22 cellular contexts compared by ENCODE assay signal in genomic region chr9:91911681-91912080, GRCh38. TPM values are rescaled to one million over a fixed set of nuclear protein-coding genes. Genes with fewer than 3 reads are reported as not detected.
DNase-seq lines count a peak whose midpoint lies in the region; ATAC-seq, FAIRE-seq and TF ChIP-seq lines count a peak whose summit lies in the region.
"Had no signal": no experiment of that assay in that cellular context is flagged by ENCODE, and none has a peak within 500 bp of the region (broad histone marks: within the 10 kb centered on the region; RNA-seq: fewer than 3 reads in every experiment).

No MANE protein-coding gene starts in this region.

- no peaks in the 10 kb centered on the region for H4K20me1 ChIP-seq in BLaER1 treated with 17β-estradiol and CSF1 and Interleukin-3, amounts not matched to agents 10 nM and 100 nM
- H4K20me1 ChIP-seq in keratinocyte (ENCODE audit: control insufficient read depth, extremely low read depth, insufficient read depth, low read length): no peaks in the 10 kb centered on the region

- DNase-seq in keratinocyte (ENCODE audit: low read depth, low spot score) (no peak), frontal cortex (ENCODE audit: low spot score in 2 of 2) (no peak)
- no peak for DNase-seq in activated CD4-positive, alpha-beta T cell treated with anti-CD3 and anti-CD28 coated beads, Interleukin-2, amount 10 ng/mL, durations not matched to agents 7 days and 5 days
- DNase-seq: 8988T; C1 segment of cervical spinal cord; CD4-positive, CD25-positive, alpha-beta regulatory T cell; CD8-positive, alpha-beta memory T cell; COR-L47; DMS 273 treated with DMSO at 0.1 percent for 48 hours; DMS53; DND-41; EL; GOT3; H7; HFFc6 had no signal

- no peak overlapping the region for H2AFZ ChIP-seq in keratinocyte (ENCODE audit: control insufficient read depth, low read length)

- no peak overlapping the region for H3K4me3 ChIP-seq in BLaER1 treated with 17β-estradiol and CSF1 and Interleukin-3, amounts not matched to agents 10 nM and 100 nM
- H3K4me3 ChIP-seq in keratinocyte (ENCODE audit: control insufficient read depth in 2 of 3, extremely low read depth in 1 of 3, insufficient read depth in 2 of 3, low read depth in 1 of 3, low read length in 3 of 3): no peak overlapping the region

- H3K27ac ChIP-seq in BLaER1 treated with 17β-estradiol and CSF1 and Interleukin-3, amounts not matched to agents 10 nM and 100 nM: no peak overlapping the region
- H3K27ac ChIP-seq in VCaP (peak overlapping the region; percentile 59), keratinocyte (ENCODE audit: control insufficient read depth, insufficient read depth, low read length) (no peak overlapping the region)
- H3K27ac ChIP-seq: HL-60 had no signal

- peaks cover 0 to 13% (median 0%) of the 10 kb centered on the region in 11 experiments; a peak in 2 of 22 replicates for H3K27me3 ChIP-seq in BLaER1 treated with 17β-estradiol and CSF1 and Interleukin-3, amounts not matched to agents 10 nM and 100 nM
- no peaks in the 10 kb centered on the region for H3K27me3 ChIP-seq in keratinocyte (ENCODE audit: control insufficient read depth, extremely low read depth, insufficient read depth, low read length)

- no peak overlapping the region for H3K4me3 Mint-ChIP-seq in activated CD4-positive, alpha-beta T cell treated with anti-CD3 and anti-CD28 coated beads, Interleukin-2, amount 10 ng/mL, durations not matched to agents 7 days and 5 days
- H3K4me3 Mint-ChIP-seq: CD4-positive, CD25-positive, alpha-beta regulatory T cell; CD8-positive, alpha-beta memory T cell; HFFc6 had no signal

- dilution Hi-C loops in keratinocyte (cut with MboI; ENCODE audit: extremely low pct_ligation_motif_present, low sequenced_read_pairs): loop anchor here (5.0 kb wide), 1 partner anchor 51 kb away; no protein-coding TSS in a partner anchor

- CTCF ChIA-PET in activated CD4-positive, alpha-beta T cell treated with anti-CD3 and anti-CD28 coated beads, Interleukin-2, amount 10 ng/mL, durations not matched to agents 7 days and 5 days (lab: Charles Lee): interaction anchor here (0.7 kb wide), 1 partner anchor 38 kb away, joined by 3 read pairs; the partner anchor contains the start of gene ROR2

- no peak overlapping the region for H3K27ac Mint-ChIP-seq in activated CD4-positive, alpha-beta T cell treated with anti-CD3 and anti-CD28 coated beads, Interleukin-2, amount 10 ng/mL, durations not matched to agents 7 days and 5 days
- H3K27ac Mint-ChIP-seq: CD4-positive, CD25-positive, alpha-beta regulatory T cell; HFFc6 had no signal

- H3K9me3 Mint-ChIP-seq in activated CD4-positive, alpha-beta T cell treated with anti-CD3 and anti-CD28 coated beads, Interleukin-2, amount 10 ng/mL, durations not matched to agents 7 days and 5 days: no peaks in the 10 kb centered on the region
- H3K9me3 Mint-ChIP-seq: CD4-positive, CD25-positive, alpha-beta regulatory T cell; CD8-positive, alpha-beta memory T cell; HFFc6 had no signal

- H3K9me3 ChIP-seq in BLaER1 treated with 17β-estradiol and CSF1 and Interleukin-3, amounts not matched to agents 10 nM and 100 nM (replicated peaks in 1 of 11): peaks cover 0 to 16% (median 10%) of the 10 kb centered on the region in 11 experiments; a peak in 12 of 22 replicates
- no peaks in the 10 kb centered on the region for H3K9me3 ChIP-seq in keratinocyte (ENCODE audit: control insufficient read depth, low read depth, low read length)

- ATAC-seq in GM19035 (IDR thresholded peaks at IDR 0.05; ENCODE audit: unreplicated experiment) (no peak), GM21529 (IDR thresholded peaks at IDR 0.05; ENCODE audit: unreplicated experiment) (no peak)
- ATAC-seq: HCT116 had no signal

- no peak overlapping the region for H3K9ac ChIP-seq in BLaER1 treated with 17β-estradiol and CSF1 and Interleukin-3, amounts not matched to agents 10 nM and 100 nM
- H3K9ac ChIP-seq in keratinocyte (ENCODE audit: control insufficient read depth, extremely low read depth, insufficient read depth, low read length): no peak overlapping the region

- peak overlapping the region in 9 of 11 experiments; percentile 28 to 52 (median 36); a peak in 16 of 22 replicates for H3K4me2 ChIP-seq in BLaER1 treated with 17β-estradiol and CSF1 and Interleukin-3, amounts not matched to agents 10 nM and 100 nM
- H3K4me2 ChIP-seq in keratinocyte (ENCODE audit: control insufficient read depth, extremely low read depth, insufficient read depth, low read depth, low read length): no peak overlapping the region

- POLR2A ChIA-PET in activated CD4-positive, alpha-beta T cell treated with anti-CD3 and anti-CD28 coated beads, Interleukin-2, amount 10 ng/mL, durations not matched to agents 7 days and 5 days (lab: Charles Lee): no interaction called here

- H3K9me1 ChIP-seq in keratinocyte (ENCODE audit: control insufficient read depth, extremely low read depth, insufficient read depth, low read length): no peaks in the 10 kb centered on the region

- H3K36me3 Mint-ChIP-seq in activated CD4-positive, alpha-beta T cell treated with anti-CD3 and anti-CD28 coated beads, Interleukin-2, amount 10 ng/mL, durations not matched to agents 7 days and 5 days (ENCODE audit: low read depth): no peaks in the 10 kb centered on the region
- H3K36me3 Mint-ChIP-seq: CD4-positive, CD25-positive, alpha-beta regulatory T cell; CD8-positive, alpha-beta memory T cell had no signal

- H3K36me3 ChIP-seq in BLaER1 treated with 17β-estradiol and CSF1 and Interleukin-3, amounts not matched to agents 10 nM and 100 nM: no peaks in the 10 kb centered on the region
- H3K36me3 ChIP-seq in keratinocyte (ENCODE audit: control insufficient read depth in 2 of 2, extremely low read depth in 1 of 2, insufficient read depth in 2 of 2, low read length in 2 of 2): no peaks in the 10 kb centered on the region

- H3K27me3 Mint-ChIP-seq in activated CD4-positive, alpha-beta T cell treated with anti-CD3 and anti-CD28 coated beads, Interleukin-2, amount 10 ng/mL, durations not matched to agents 7 days and 5 days: peaks cover 7% of the 10 kb centered on the region
- H3K27me3 Mint-ChIP-seq: CD4-positive, CD25-positive, alpha-beta regulatory T cell had no signal

- peaks cover 35 to 52% (median 45%) of the 10 kb centered on the region in 10 experiments for H3K4me1 ChIP-seq in BLaER1 treated with 17β-estradiol and CSF1 and Interleukin-3, amounts not matched to agents 10 nM and 100 nM
- H3K4me1 ChIP-seq in keratinocyte (ENCODE audit: control insufficient read depth, extremely low read depth, insufficient read depth, low read length): no peaks in the 10 kb centered on the region

- no peak for TF ChIP-seq CTCF in VCaP (conservative IDR thresholded peaks at IDR 0.05)
- TF ChIP-seq CTCF in keratinocyte (optimal IDR thresholded peaks at IDR 0.05 in 1 of 3, IDR thresholded peaks at IDR 0.05 in 1 of 3, conservative IDR thresholded peaks at IDR 0.05 in 1 of 3; ENCODE audit: extremely low read depth in 1 of 3, insufficient read depth in 2 of 3, low read length in 3 of 3): no peak

- no peaks in the 10 kb centered on the region for H3K79me2 ChIP-seq in keratinocyte (ENCODE audit: control insufficient read depth, insufficient read depth, low read length)

- peaks cover 19% of the 10 kb centered on the region for H3K4me1 Mint-ChIP-seq in activated CD4-positive, alpha-beta T cell treated with anti-CD3 and anti-CD28 coated beads, Interleukin-2, amount 10 ng/mL, durations not matched to agents 7 days and 5 days

- peak; percentile 51 for FAIRE-seq in keratinocyte (lab: Jason Lieb, UNC)
- FAIRE-seq in frontal cortex (lab: Jason Lieb, UNC): no peak
- FAIRE-seq: GM12891 had no signal

RNA-seq across cellular contexts. Expression of gene ROR2, which starts 38.3 kb away (rescaled TPM):
- 0.22 to 0.48 TPM (median 0.40 TPM) in 3 replicates for polyA plus RNA-seq in keratinocyte
- polyA plus RNA-seq in keratinocyte (2011; ENCODE audit: low read depth): 0.25 TPM
- 0.16 and 0.21 TPM in 2 replicates for polyA plus RNA-seq in keratinocyte (2011; cell fraction: cytosol; rRNA removed)
- polyA plus RNA-seq in keratinocyte (2011; cell fraction: nucleus; rRNA removed): 0.43 and 0.56 TPM in 2 replicates
- polyA plus RNA-seq in keratinocyte (2012; ENCODE audit: low replicate concordance): 0.28 and 0.47 TPM in 2 replicates
- 0.48 to 1.2 TPM (median 0.82 TPM) in 3 replicates for polyA minus RNA-seq in keratinocyte
- polyA minus RNA-seq in keratinocyte (2011; cell fraction: cytosol; rRNA and poly(A)+ RNA removed): not detected
- polyA minus RNA-seq in keratinocyte (2011; cell fraction: nucleus; rRNA and poly(A)+ RNA removed): 0.78 and 0.95 TPM in 2 replicates
- total RNA-seq in frontal cortex: 0.82 TPM
- under 1 TPM; 0.48 to 0.55 TPM for total RNA-seq in activated CD4-positive, alpha-beta T cell treated with anti-CD3 and anti-CD28 coated beads, Interleukin-2, amount 10 ng/mL, durations not matched to agents 7 days and 5 days
- total RNA-seq: CD8-positive, alpha-beta memory T cell had no signal
- polyA plus RNA-seq: CD4-positive, CD25-positive, alpha-beta regulatory T cell had no signal
